ENCODE assay signal across 9 cellular contexts in the genomic region with DNA sequence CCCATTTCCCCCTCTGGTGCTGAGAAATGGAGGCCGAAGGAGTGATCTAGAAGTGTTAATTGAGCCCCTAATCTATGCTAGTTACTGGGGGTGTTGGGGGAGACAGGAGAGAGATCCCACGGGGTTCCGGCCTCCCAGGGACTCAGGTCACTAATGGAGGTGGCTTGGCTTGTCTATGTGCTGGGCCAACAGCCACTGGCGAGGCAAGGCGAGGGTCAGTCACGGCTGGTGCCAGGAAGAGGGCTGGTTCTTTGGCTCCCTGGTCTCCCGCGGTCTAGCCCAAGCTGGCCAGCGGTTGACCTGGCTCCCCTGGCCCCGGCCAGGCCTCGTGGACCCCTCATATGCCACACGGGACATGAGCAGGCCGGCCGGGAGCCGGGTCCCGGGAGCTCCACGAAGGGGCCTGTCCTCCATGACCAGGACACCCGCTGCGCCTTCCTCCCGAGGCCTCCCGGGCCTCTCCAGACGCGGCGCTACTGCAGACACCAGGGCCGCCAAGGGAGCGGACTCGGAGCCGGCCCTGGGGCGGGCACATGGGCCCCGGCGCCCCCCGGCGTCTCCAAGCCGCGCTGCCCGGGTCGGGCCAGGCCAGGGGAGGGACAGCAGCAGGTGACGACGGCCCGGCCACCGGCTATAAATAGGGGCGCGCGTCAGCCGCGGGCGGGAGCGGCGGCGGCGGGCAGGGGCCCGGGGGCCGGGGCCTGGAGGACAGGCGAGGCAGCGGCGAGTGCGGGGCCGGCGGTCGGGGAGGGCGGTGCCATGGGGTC. TPM values are rescaled to one million over a fixed set of nuclear protein-coding genes. Genes with fewer than 3 reads are reported as not detected.
A peak's percentile ranks its signal among the peaks of the same experiment; 100 is the strongest.
DNase-seq lines count a peak whose midpoint lies in the region; ATAC-seq and TF ChIP-seq lines count a peak whose summit lies in the region.
"Had no signal": no experiment of that assay in that cellular context is flagged by ENCODE, and none has a peak within 500 bp of the region (broad histone marks: within the 10 kb centered on the region; RNA-seq: fewer than 3 reads in every experiment).

A gene with protein sequence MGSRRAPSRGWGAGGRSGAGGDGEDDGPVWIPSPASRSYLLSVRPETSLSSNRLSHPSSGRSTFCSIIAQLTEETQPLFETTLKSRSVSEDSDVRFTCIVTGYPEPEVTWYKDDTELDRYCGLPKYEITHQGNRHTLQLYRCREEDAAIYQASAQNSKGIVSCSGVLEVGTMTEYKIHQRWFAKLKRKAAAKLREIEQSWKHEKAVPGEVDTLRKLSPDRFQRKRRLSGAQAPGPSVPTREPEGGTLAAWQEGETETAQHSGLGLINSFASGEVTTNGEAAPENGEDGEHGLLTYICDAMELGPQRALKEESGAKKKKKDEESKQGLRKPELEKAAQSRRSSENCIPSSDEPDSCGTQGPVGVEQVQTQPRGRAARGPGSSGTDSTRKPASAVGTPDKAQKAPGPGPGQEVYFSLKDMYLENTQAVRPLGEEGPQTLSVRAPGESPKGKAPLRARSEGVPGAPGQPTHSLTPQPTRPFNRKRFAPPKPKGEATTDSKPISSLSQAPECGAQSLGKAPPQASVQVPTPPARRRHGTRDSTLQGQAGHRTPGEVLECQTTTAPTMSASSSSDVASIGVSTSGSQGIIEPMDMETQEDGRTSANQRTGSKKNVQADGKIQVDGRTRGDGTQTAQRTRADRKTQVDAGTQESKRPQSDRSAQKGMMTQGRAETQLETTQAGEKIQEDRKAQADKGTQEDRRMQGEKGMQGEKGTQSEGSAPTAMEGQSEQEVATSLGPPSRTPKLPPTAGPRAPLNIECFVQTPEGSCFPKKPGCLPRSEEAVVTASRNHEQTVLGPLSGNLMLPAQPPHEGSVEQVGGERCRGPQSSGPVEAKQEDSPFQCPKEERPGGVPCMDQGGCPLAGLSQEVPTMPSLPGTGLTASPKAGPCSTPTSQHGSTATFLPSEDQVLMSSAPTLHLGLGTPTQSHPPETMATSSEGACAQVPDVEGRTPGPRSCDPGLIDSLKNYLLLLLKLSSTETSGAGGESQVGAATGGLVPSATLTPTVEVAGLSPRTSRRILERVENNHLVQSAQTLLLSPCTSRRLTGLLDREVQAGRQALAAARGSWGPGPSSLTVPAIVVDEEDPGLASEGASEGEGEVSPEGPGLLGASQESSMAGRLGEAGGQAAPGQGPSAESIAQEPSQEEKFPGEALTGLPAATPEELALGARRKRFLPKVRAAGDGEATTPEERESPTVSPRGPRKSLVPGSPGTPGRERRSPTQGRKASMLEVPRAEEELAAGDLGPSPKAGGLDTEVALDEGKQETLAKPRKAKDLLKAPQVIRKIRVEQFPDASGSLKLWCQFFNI (N-terminal part only) (plus strand): TSS at position 663 of the 767 bp plus-strand sequence. CDS start 97 bp downstream, at position 760.

- peaks cover 12% of the 10 kb centered on the region for H3K4me1 Mint-ChIP-seq in stimulated activated effector memory CD8-positive, alpha-beta T cell treated with anti-CD3 and anti-CD28 coated beads, Interleukin-12 subunit alpha, Interleukin-12 subunit beta, amount 100 ng/mL, for 72 hours
- peaks cover 5% of the 10 kb centered on the region for H3K4me1 Mint-ChIP-seq in activated T-helper 1 cell treated with anti-CD3 and anti-CD28 coated beads, Interleukin-12 subunit alpha, Interleukin-12 subunit beta, Interleukin-2, Interleukin-4 antibody, amounts not matched to agents 30 ng/mL and 10 ng/mL and 1 ng/mL, durations not matched to agents 14 hours and 24 hours and 36 hours (ENCODE audit: low read depth)

- peak within 1 kb of the TSS; percentile 96 to 99 for H3K27ac ChIP-seq in coronary artery

- no peak for TF ChIP-seq CTCF in coronary artery (IDR thresholded peaks at IDR 0.05)

- peaks cover 4% of the 10 kb centered on the region for H3K36me3 Mint-ChIP-seq in stimulated activated effector memory CD8-positive, alpha-beta T cell treated with anti-CD3 and anti-CD28 coated beads, Interleukin-12 subunit alpha, Interleukin-12 subunit beta, amount 100 ng/mL, for 72 hours
- H3K36me3 Mint-ChIP-seq in activated T-helper 1 cell treated with anti-CD3 and anti-CD28 coated beads, Interleukin-12 subunit alpha, Interleukin-12 subunit beta, Interleukin-2, Interleukin-4 antibody, amounts not matched to agents 30 ng/mL and 10 ng/mL and 1 ng/mL, durations not matched to agents 14 hours and 24 hours and 36 hours (ENCODE audit: low read depth), result no peaks in the 10 kb centered on the region

- H3K9me3 Mint-ChIP-seq in stimulated activated effector memory CD8-positive, alpha-beta T cell treated with anti-CD3 and anti-CD28 coated beads, Interleukin-12 subunit alpha, Interleukin-12 subunit beta, amount 100 ng/mL, for 72 hours, result no peaks in the 10 kb centered on the region
- no peaks in the 10 kb centered on the region for H3K9me3 Mint-ChIP-seq in activated T-helper 1 cell treated with anti-CD3 and anti-CD28 coated beads, Interleukin-12 subunit alpha, Interleukin-12 subunit beta, Interleukin-2, Interleukin-4 antibody, amounts not matched to agents 30 ng/mL and 10 ng/mL and 1 ng/mL, durations not matched to agents 14 hours and 24 hours and 36 hours

- H3K27me3 Mint-ChIP-seq in activated T-helper 1 cell treated with anti-CD3 and anti-CD28 coated beads, Interleukin-12 subunit alpha, Interleukin-12 subunit beta, Interleukin-2, Interleukin-4 antibody, amounts not matched to agents 30 ng/mL and 10 ng/mL and 1 ng/mL, durations not matched to agents 14 hours and 24 hours and 36 hours (ENCODE audit: insufficient read depth), result peaks cover 6% of the 10 kb centered on the region

- peak within 1 kb of the TSS; percentile 71 for H3K4me3 ChIP-seq in coronary artery

- H3K27ac Mint-ChIP-seq in stimulated activated effector memory CD8-positive, alpha-beta T cell treated with anti-CD3 and anti-CD28 coated beads, Interleukin-12 subunit alpha, Interleukin-12 subunit beta, amount 100 ng/mL, for 72 hours, result peak within 1 kb of the TSS; percentile 58
- no peak within 1 kb of the TSS for H3K27ac Mint-ChIP-seq in activated T-helper 1 cell treated with anti-CD3 and anti-CD28 coated beads, Interleukin-12 subunit alpha, Interleukin-12 subunit beta, Interleukin-2, Interleukin-4 antibody, amounts not matched to agents 30 ng/mL and 10 ng/mL and 1 ng/mL, durations not matched to agents 14 hours and 24 hours and 36 hours

- no peak within 1 kb of the TSS for H3K4me3 Mint-ChIP-seq in stimulated activated effector memory CD8-positive, alpha-beta T cell treated with anti-CD3 and anti-CD28 coated beads, Interleukin-12 subunit alpha, Interleukin-12 subunit beta, amount 100 ng/mL, for 72 hours
- no peak within 1 kb of the TSS for H3K4me3 Mint-ChIP-seq in activated T-helper 1 cell treated with anti-CD3 and anti-CD28 coated beads, Interleukin-12 subunit alpha, Interleukin-12 subunit beta, Interleukin-2, Interleukin-4 antibody, amounts not matched to agents 30 ng/mL and 10 ng/mL and 1 ng/mL, durations not matched to agents 14 hours and 24 hours and 36 hours

- peak; percentile 68 for ATAC-seq in left lobe of liver
- ATAC-seq in stimulated activated effector memory CD8-positive, alpha-beta T cell treated with anti-CD3 and anti-CD28 coated beads, Interleukin-12 subunit alpha, Interleukin-12 subunit beta, amount 100 ng/mL, for 72 hours, result no peak

- DNase-seq in HT-29 (ENCODE audit: low spot score) (peak; percentile 84), coronary artery (ENCODE audit: low spot score) (peak; percentile 89), left lobe of liver (ENCODE audit: low spot score) (no peak), HUDEP-2 (lab: John Stamatoyannopoulos, UW; ENCODE audit: unreplicated experiment in 76 of 76) (no peak), NCI-H1694 treated with DMSO at 0.1 percent for 48 hours (lab: John Stamatoyannopoulos, UW) (no peak), globus pallidus (ENCODE audit: low spot score) (no peak)
- DNase-seq in stimulated activated effector memory CD8-positive, alpha-beta T cell treated with anti-CD3 and anti-CD28 coated beads, Interleukin-12 subunit alpha, Interleukin-12 subunit beta, amount 100 ng/mL, for 72 hours (ENCODE audit: low spot score in 2 of 2), result no peak
- no peak for DNase-seq in activated T-helper 1 cell treated with anti-CD3 and anti-CD28 coated beads, Interleukin-12 subunit alpha, Interleukin-12 subunit beta, Interleukin-2, Interleukin-4 antibody, amounts not matched to agents 30 ng/mL and 10 ng/mL and 1 ng/mL, durations not matched to agents 14 hours and 24 hours and 36 hours (ENCODE audit: low spot score)
- DNase-seq: RPMI8226 had no signal

- intact Hi-C loops in activated T-helper 1 cell treated with anti-CD3 and anti-CD28 coated beads, Interleukin-12 subunit alpha, Interleukin-12 subunit beta, Interleukin-2, Interleukin-4 antibody, amounts not matched to agents 30 ng/mL and 10 ng/mL and 1 ng/mL, durations not matched to agents 14 hours and 24 hours and 36 hours (cut with micrococcal nuclease), result no loop called here

RNA-seq across cellular contexts. Expression of the gene that starts here (rescaled TPM):
- total RNA-seq in HT-29 (2014; rRNA removed; shearing (Covaris generic)), result 66.1 and 73.9 TPM in 2 replicates
- 2.7 TPM for total RNA-seq in left lobe of liver
- 0.10 and 0.66 TPM in 2 replicates for total RNA-seq in activated T-helper 1 cell treated with anti-CD3 and anti-CD28 coated beads, Interleukin-12 subunit alpha, Interleukin-12 subunit beta, Interleukin-2, Interleukin-4 antibody, amounts not matched to agents 30 ng/mL and 10 ng/mL and 1 ng/mL, durations not matched to agents 14 hours and 24 hours and 36 hours

Comparison
In these comparisons a context has a peak if more than half of its experiments do, and no peak if none do; other contexts are left out.
1. RNA of the gene that starts here (total RNA-seq): 66.1 to 73.9 TPM in HT-29; 2.7 TPM in left lobe of liver (single experiment) and 0.10 to 0.66 TPM in activated T-helper 1 cell treated with anti-CD3 and anti-CD28 coated beads, Interleukin-12 subunit alpha, Interleukin-12 subunit beta, Interleukin-2, Interleukin-4 antibody, amounts not matched to agents 30 ng/mL and 10 ng/mL and 1 ng/mL, durations not matched to agents 14 hours and 24 hours and 36 hours; every median in the first group is over 10 times any median in the second.
2. DNase-seq: peak in HT-29 (single experiment) and coronary artery (single experiment); none in left lobe of liver (single experiment), stimulated activated effector memory CD8-positive, alpha-beta T cell treated with anti-CD3 and anti-CD28 coated beads, Interleukin-12 subunit alpha, Interleukin-12 subunit beta, amount 100 ng/mL, for 72 hours (0 of 2), HUDEP-2 (0 of 76), NCI-H1694 treated with DMSO at 0.1 percent for 48 hours (single experiment), activated T-helper 1 cell treated with anti-CD3 and anti-CD28 coated beads, Interleukin-12 subunit alpha, Interleukin-12 subunit beta, Interleukin-2, Interleukin-4 antibody, amounts not matched to agents 30 ng/mL and 10 ng/mL and 1 ng/mL, durations not matched to agents 14 hours and 24 hours and 36 hours (single experiment) and globus pallidus (single experiment).